ENCODE assay signal across 20 cellular contexts in genomic region chrX:12767856-12768255, GRCh38. TPM values are rescaled to one million over a fixed set of nuclear protein-coding genes. Genes with fewer than 3 reads are reported as not detected.
DNase-seq lines count a peak whose midpoint lies in the region; ATAC-seq, FAIRE-seq and TF ChIP-seq lines count a peak whose summit lies in the region.
"Had no signal": no experiment of that assay in that cellular context is flagged by ENCODE, and none has a peak within 500 bp of the region (broad histone marks: within the 10 kb centered on the region; RNA-seq: fewer than 3 reads in every experiment).

No MANE protein-coding gene starts in this region.

- dilution Hi-C loops in endothelial cell of umbilical vein (cut with MboI; ENCODE audit: extremely low pct_ligation_motif_present, low sequenced_read_pairs): no loop called here

- intact Hi-C loops in endothelial cell of umbilical vein (cut with micrococcal nuclease): loop anchor here (10.0 kb wide), 1 partner anchor 1957 kb away; no protein-coding TSS in a partner anchor
- intact Hi-C loops in A673 (cut with micrococcal nuclease; ENCODE audit: unreplicated experiment): no loop called here

- H3K27ac ChIP-seq in endothelial cell of umbilical vein (ENCODE audit: insufficient read depth, low read depth, low read length) (no peak overlapping the region), A673 (ENCODE audit: low read depth, low read length, poor library complexity, severe bottlenecking) (no peak overlapping the region), small intestine (ENCODE audit: low read depth in 1 of 2, low read length in 1 of 2) (no peak overlapping the region)
- H3K27ac ChIP-seq: KMS-11, SK-N-MC had no signal

- H3K27me3 ChIP-seq in BE2C (no peaks in the 10 kb centered on the region), endothelial cell of umbilical vein (ENCODE audit: control insufficient read depth in 2 of 2, insufficient read depth in 2 of 2, low read length in 2 of 2) (peaks cover 1 to 3% of the 10 kb centered on the region in 2 experiments), A673 (replicated peaks; ENCODE audit: insufficient read depth, low read depth, low read length, poor library complexity) (peaks cover 29% of the 10 kb centered on the region), small intestine (ENCODE audit: control insufficient read depth in 2 of 2, insufficient read depth in 2 of 2, low read length in 2 of 2) (no peaks in the 10 kb centered on the region)

- DNase-seq in BE2C (peak; percentile 58), NCI-H1105 (lab: John Stamatoyannopoulos, UW) (peak; percentile 9), NCI-H748 treated with DMSO at 0.1 percent for 48 hours (lab: John Stamatoyannopoulos, UW) (peak; percentile 73), endothelial cell of umbilical vein (ENCODE audit: low read depth, low spot score) (peak; percentile 45), A673 (ENCODE audit: low spot score) (no peak), small intestine (no peak)
- DNase-seq: C1 segment of cervical spinal cord; CD8-positive, alpha-beta memory T cell; DND-41; H7; HFFc6; MV-4-11; NCI-H1694 treated with DMSO at 0.1 percent for 48 hours; NCI-H524 treated with DMSO at 0.1 percent for 48 hours; T-cell had no signal

- ATAC-seq in HG03039 (IDR thresholded peaks at IDR 0.05; ENCODE audit: unreplicated experiment): no peak
- ATAC-seq: Right ventricle myocardium inferior, T-cell had no signal

- H3K9me3 ChIP-seq in BE2C (no peaks in the 10 kb centered on the region), endothelial cell of umbilical vein (replicated peaks; ENCODE audit: control insufficient read depth, insufficient read depth, low read length) (no peaks in the 10 kb centered on the region), A673 (ENCODE audit: low read depth, low read length, poor library complexity, severe bottlenecking) (no peaks in the 10 kb centered on the region), small intestine (ENCODE audit: control insufficient read depth, low read depth) (no peaks in the 10 kb centered on the region)

- no peak overlapping the region for H3K9ac ChIP-seq in endothelial cell of umbilical vein (replicated peaks; ENCODE audit: extremely low read depth, insufficient read depth, low read length)
- H3K9ac ChIP-seq: KMS-11 had no signal

- peaks cover 5% of the 10 kb centered on the region for H3K4me1 ChIP-seq in BE2C
- no peaks in the 10 kb centered on the region for H3K4me1 ChIP-seq in endothelial cell of umbilical vein (ENCODE audit: control insufficient read depth, extremely low read depth, insufficient read depth, low read length)
- no peaks in the 10 kb centered on the region for H3K4me1 ChIP-seq in A673 (ENCODE audit: insufficient read depth, low read length, poor library complexity, severe bottlenecking)
- no peaks in the 10 kb centered on the region for H3K4me1 ChIP-seq in small intestine (ENCODE audit: control insufficient read depth in 2 of 2, insufficient read depth in 1 of 2, low read depth in 1 of 2, low read length in 1 of 2)

- no peaks in the 10 kb centered on the region for H4K20me1 ChIP-seq in endothelial cell of umbilical vein (replicated peaks; ENCODE audit: control insufficient read depth, extremely low read depth, insufficient read depth, low read length)

- no peak overlapping the region for H2AFZ ChIP-seq in endothelial cell of umbilical vein (ENCODE audit: low read depth, low read length)

- H3K4me3 ChIP-seq in BE2C (ENCODE audit: low read depth, low read length) (no peak overlapping the region), endothelial cell of umbilical vein (replicated peaks in 1 of 3; ENCODE audit: insufficient read depth in 1 of 3, low read depth in 1 of 3, low read length in 3 of 3) (no peak overlapping the region), A673 (ENCODE audit: low read depth, low read length, poor library complexity, severe bottlenecking) (no peak overlapping the region), small intestine (ENCODE audit: low read depth in 1 of 2, low read length in 2 of 2) (no peak overlapping the region)
- H3K4me3 ChIP-seq: SK-N-MC had no signal

- no peaks in the 10 kb centered on the region for H3K9me1 ChIP-seq in endothelial cell of umbilical vein (replicated peaks; ENCODE audit: control insufficient read depth, extremely low read depth, insufficient read depth, low read length)

- TF ChIP-seq POLR2A in endothelial cell of umbilical vein (IDR thresholded peaks at IDR 0.05; ENCODE audit: low read depth, low read length): no peak

- H3K79me2 ChIP-seq in endothelial cell of umbilical vein (ENCODE audit: control insufficient read depth, insufficient read depth, low read length): no peaks in the 10 kb centered on the region

- TF ChIP-seq CTCF in BE2C (IDR thresholded peaks at IDR 0.05; ENCODE audit: low read depth, low read length): no peak
- no peak for TF ChIP-seq CTCF in endothelial cell of umbilical vein (IDR thresholded peaks at IDR 0.05; ENCODE audit: extremely low read depth in 1 of 2, insufficient read depth in 1 of 2, low read depth in 1 of 2, low read length in 2 of 2)
- no peak for TF ChIP-seq CTCF in A673 (conservative IDR thresholded peaks at IDR 0.05; ENCODE audit: low read depth, low read length)

- H3K4me2 ChIP-seq in endothelial cell of umbilical vein (ENCODE audit: insufficient read depth, low read length): no peak overlapping the region
- H3K4me2 ChIP-seq: KMS-11 had no signal

- FAIRE-seq in endothelial cell of umbilical vein (lab: Jason Lieb, UNC) (no peak), small intestine (lab: Jason Lieb, UNC) (no peak)
- FAIRE-seq: RCC 7860 had no signal

- 15 to 36% (median 17%) methylated on average over 2 of the region's 2 CpGs for WGBS in small intestine, 3 donors

- no TSS peak for BruUV-seq in endothelial cell of umbilical vein (replicated peaks; lab: Mats Ljungman, UMichigan)
- BruUV-seq in A673 (replicated peaks; lab: Mats Ljungman, UMichigan): no TSS peak

- POLR2A ChIA-PET in endothelial cell of umbilical vein (lab: Charles Lee): no interaction called here
- POLR2A ChIA-PET in A673 (lab: Charles Lee; ENCODE audit: low non-redundant PET): no interaction called here

- CTCF ChIA-PET in endothelial cell of umbilical vein (lab: Charles Lee) (interaction anchor here (1.0 to 5.0 kb wide), 2 partner anchors 14 to 66 kb away, joined by 3 to 51 read pairs; no protein-coding TSS in a partner anchor), A673 (lab: Charles Lee) (no interaction called here)

- H3K36me3 ChIP-seq in BE2C (no peaks in the 10 kb centered on the region), endothelial cell of umbilical vein (ENCODE audit: control insufficient read depth in 2 of 2, extremely low read depth in 1 of 2, insufficient read depth in 2 of 2, low read length in 2 of 2) (no peaks in the 10 kb centered on the region), A673 (ENCODE audit: insufficient read depth, low read length, poor library complexity, severe bottlenecking) (no peaks in the 10 kb centered on the region), small intestine (ENCODE audit: control insufficient read depth in 2 of 2, insufficient read depth in 2 of 2, low read length in 2 of 2) (no peaks in the 10 kb centered on the region)

TF ChIP-seq in endothelial cell of umbilical vein, 7 proteins besides CTCF, POLR2A, EP300 and RAD21:
- TF ChIP-seq EZH2 (IDR thresholded peaks at IDR 0.05; ENCODE audit: borderline replicate concordance, low read depth, low read length, severe bottlenecking): no peak
- TF ChIP-seq POLR2AphosphoS5 (IDR thresholded peaks at IDR 0.05; ENCODE audit: insufficient read depth, low read depth, low read length): no peak
- TF ChIP-seq JUN (IDR thresholded peaks at IDR 0.05; ENCODE audit: borderline replicate concordance, insufficient read depth, insufficient read length, low read depth): no peak
- no peak for TF ChIP-seq GATA2 (IDR thresholded peaks at IDR 0.05; ENCODE audit: insufficient read depth, insufficient read length, low read depth, low read length)
- no peak for TF ChIP-seq FOS (IDR thresholded peaks at IDR 0.05; ENCODE audit: borderline replicate concordance, insufficient read depth, low read length)
- no peak for TF ChIP-seq MAX (IDR thresholded peaks at IDR 0.05; ENCODE audit: insufficient read depth, insufficient read length)
- TF ChIP-seq MYC (IDR thresholded peaks at IDR 0.05; ENCODE audit: low read depth, low read length): no peak
TF ChIP-seq in endothelial cell of umbilical vein: peak in this region for 0.

RNA-seq across cellular contexts. Expression of gene PRPS2, which starts 23.4 kb away (rescaled TPM):
- 15.3 TPM for polyA plus RNA-seq in BE2C (2012; ENCODE audit: insufficient read depth, insufficient read length, low read depth)
- total RNA-seq in endothelial cell of umbilical vein (36.7 and 38.0 TPM in 2 replicates), A673 (2021) (38.9 and 41.2 TPM in 2 replicates)
- polyA plus RNA-seq in endothelial cell of umbilical vein (15.0 and 15.9 TPM in 2 replicates), small intestine (10 to 100 TPM in 2 of 3 donors, 1 to 10 TPM in 1; 10.0 to 32.0 (median 21.0) TPM)
- polyA plus RNA-seq in endothelial cell of umbilical vein (2011; cell fraction: cytosol; rRNA removed): 15.8 and 19.6 TPM in 2 replicates
- 13.3 and 15.7 TPM in 2 replicates for polyA plus RNA-seq in endothelial cell of umbilical vein (2011; cell fraction: nucleus; rRNA removed)
- 20.7 and 22.2 TPM in 2 replicates for polyA plus RNA-seq in endothelial cell of umbilical vein (2012)
- polyA minus RNA-seq in endothelial cell of umbilical vein: 36.9 and 38.1 TPM in 2 replicates
- 120 TPM for polyA minus RNA-seq in endothelial cell of umbilical vein (2011; cell fraction: cytosol; rRNA and poly(A)+ RNA removed)
- 7.9 and 10.5 TPM in 2 replicates for polyA minus RNA-seq in endothelial cell of umbilical vein (2011; cell fraction: nucleus; rRNA and poly(A)+ RNA removed)

Comparison
In these comparisons a context has a peak if more than half of its experiments do, and no peak if none do; other contexts are left out.
1. DNase-seq: peak in BE2C (single experiment), NCI-H1105 (single experiment), NCI-H748 treated with DMSO at 0.1 percent for 48 hours (single experiment) and endothelial cell of umbilical vein (single experiment); none in A673 (single experiment) and small intestine (single experiment).